In the genomic region with DNA sequence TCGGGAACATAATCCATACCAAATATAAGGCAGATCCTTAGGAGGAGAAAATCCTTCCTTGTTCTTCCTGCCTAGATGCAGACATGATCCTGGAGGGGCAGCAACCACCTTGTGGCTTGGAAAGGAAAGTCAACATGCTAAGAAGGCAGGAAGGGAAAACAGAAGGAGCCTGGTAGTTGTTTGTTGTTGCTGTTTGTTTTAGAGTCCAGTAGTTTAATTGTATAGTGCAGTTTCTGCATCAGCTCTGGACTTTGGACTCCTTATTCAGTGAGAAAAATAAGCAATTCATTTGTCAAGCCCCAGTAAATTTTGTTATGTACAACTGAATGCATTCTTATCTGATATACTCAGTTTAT, we compare ENCODE assay signal across 2 cellular contexts.
TF ChIP-seq lines count a peak whose summit lies in the region.

No MANE protein-coding gene starts in this region.

TF ChIP-seq in SK-N-SH, 30 proteins besides CTCF, POLR2A, EP300 and RAD21 (continued from another document):
- TF ChIP-seq, protein P1, sequence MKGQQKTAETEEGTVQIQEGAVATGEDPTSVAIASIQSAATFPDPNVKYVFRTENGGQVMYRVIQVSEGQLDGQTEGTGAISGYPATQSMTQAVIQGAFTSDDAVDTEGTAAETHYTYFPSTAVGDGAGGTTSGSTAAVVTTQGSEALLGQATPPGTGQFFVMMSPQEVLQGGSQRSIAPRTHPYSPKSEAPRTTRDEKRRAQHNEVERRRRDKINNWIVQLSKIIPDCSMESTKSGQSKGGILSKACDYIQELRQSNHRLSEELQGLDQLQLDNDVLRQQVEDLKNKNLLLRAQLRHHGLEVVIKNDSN (IDR thresholded peaks at IDR 0.05; ENCODE audit: borderline replicate concordance, low read depth): no peak
- no peak for TF ChIP-seq FOSL2 (IDR thresholded peaks at IDR 0.05; ENCODE audit: borderline replicate concordance, low read depth)
- TF ChIP-seq TCF12 (IDR thresholded peaks at IDR 0.05): no peak
- no peak for TF ChIP-seq ELF1 (IDR thresholded peaks at IDR 0.05)
- TF ChIP-seq TEAD4 (IDR thresholded peaks at IDR 0.05; ENCODE audit: borderline replicate concordance, insufficient read depth): no peak
- TF ChIP-seq TAF1 (IDR thresholded peaks at IDR 0.05; ENCODE audit: borderline replicate concordance, low read depth, low read length): no peak
- TF ChIP-seq RXRA (IDR thresholded peaks at IDR 0.05; ENCODE audit: borderline replicate concordance, low read depth): no peak
- TF ChIP-seq NRF1 (IDR thresholded peaks at IDR 0.05; ENCODE audit: low read depth, low read length): no peak
- no peak for TF ChIP-seq CHD2 (IDR thresholded peaks at IDR 0.05; ENCODE audit: low read length, partially characterized antibody)
- TF ChIP-seq, protein P2, sequence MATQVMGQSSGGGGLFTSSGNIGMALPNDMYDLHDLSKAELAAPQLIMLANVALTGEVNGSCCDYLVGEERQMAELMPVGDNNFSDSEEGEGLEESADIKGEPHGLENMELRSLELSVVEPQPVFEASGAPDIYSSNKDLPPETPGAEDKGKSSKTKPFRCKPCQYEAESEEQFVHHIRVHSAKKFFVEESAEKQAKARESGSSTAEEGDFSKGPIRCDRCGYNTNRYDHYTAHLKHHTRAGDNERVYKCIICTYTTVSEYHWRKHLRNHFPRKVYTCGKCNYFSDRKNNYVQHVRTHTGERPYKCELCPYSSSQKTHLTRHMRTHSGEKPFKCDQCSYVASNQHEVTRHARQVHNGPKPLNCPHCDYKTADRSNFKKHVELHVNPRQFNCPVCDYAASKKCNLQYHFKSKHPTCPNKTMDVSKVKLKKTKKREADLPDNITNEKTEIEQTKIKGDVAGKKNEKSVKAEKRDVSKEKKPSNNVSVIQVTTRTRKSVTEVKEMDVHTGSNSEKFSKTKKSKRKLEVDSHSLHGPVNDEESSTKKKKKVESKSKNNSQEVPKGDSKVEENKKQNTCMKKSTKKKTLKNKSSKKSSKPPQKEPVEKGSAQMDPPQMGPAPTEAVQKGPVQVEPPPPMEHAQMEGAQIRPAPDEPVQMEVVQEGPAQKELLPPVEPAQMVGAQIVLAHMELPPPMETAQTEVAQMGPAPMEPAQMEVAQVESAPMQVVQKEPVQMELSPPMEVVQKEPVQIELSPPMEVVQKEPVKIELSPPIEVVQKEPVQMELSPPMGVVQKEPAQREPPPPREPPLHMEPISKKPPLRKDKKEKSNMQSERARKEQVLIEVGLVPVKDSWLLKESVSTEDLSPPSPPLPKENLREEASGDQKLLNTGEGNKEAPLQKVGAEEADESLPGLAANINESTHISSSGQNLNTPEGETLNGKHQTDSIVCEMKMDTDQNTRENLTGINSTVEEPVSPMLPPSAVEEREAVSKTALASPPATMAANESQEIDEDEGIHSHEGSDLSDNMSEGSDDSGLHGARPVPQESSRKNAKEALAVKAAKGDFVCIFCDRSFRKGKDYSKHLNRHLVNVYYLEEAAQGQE (IDR thresholded peaks at IDR 0.05; ENCODE audit: low read depth, low read length): no peak
- TF ChIP-seq FOXM1 (IDR thresholded peaks at IDR 0.05; ENCODE audit: low read depth): no peak
- TF ChIP-seq SIN3A (IDR thresholded peaks at IDR 0.05; ENCODE audit: borderline replicate concordance, low read depth, low read length): no peak
- TF ChIP-seq YY1 (IDR thresholded peaks at IDR 0.05; ENCODE audit: low read depth): no peak
- no peak for TF ChIP-seq RFX5 (IDR thresholded peaks at IDR 0.05; ENCODE audit: low read length)

TF ChIP-seq in SK-N-SH treated with all-trans-retinoic acid at 6 μM for 48 hours, 23 proteins besides CTCF, POLR2A, EP300 and RAD21 (continued from another document):
- TF ChIP-seq, protein P3, sequence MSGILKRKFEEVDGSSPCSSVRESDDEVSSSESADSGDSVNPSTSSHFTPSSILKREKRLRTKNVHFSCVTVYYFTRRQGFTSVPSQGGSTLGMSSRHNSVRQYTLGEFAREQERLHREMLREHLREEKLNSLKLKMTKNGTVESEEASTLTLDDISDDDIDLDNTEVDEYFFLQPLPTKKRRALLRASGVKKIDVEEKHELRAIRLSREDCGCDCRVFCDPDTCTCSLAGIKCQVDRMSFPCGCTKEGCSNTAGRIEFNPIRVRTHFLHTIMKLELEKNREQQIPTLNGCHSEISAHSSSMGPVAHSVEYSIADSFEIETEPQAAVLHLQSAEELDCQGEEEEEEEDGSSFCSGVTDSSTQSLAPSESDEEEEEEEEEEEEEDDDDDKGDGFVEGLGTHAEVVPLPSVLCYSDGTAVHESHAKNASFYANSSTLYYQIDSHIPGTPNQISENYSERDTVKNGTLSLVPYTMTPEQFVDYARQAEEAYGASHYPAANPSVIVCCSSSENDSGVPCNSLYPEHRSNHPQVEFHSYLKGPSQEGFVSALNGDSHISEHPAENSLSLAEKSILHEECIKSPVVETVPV (CRISPR knock-in tag; IDR thresholded peaks at IDR 0.05): no peak
- TF ChIP-seq ARNTL (CRISPR knock-in tag; IDR thresholded peaks at IDR 0.05; ENCODE audit: borderline replicate concordance, low read depth): no peak
- TF ChIP-seq ZFP3 (CRISPR knock-in tag; IDR thresholded peaks at IDR 0.05): no peak
TF ChIP-seq in SK-N-SH treated with all-trans-retinoic acid at 6 μM for 48 hours: peak in this region for 0.
